ENCODE assay signal across 1 cellular context in the genomic region with DNA sequence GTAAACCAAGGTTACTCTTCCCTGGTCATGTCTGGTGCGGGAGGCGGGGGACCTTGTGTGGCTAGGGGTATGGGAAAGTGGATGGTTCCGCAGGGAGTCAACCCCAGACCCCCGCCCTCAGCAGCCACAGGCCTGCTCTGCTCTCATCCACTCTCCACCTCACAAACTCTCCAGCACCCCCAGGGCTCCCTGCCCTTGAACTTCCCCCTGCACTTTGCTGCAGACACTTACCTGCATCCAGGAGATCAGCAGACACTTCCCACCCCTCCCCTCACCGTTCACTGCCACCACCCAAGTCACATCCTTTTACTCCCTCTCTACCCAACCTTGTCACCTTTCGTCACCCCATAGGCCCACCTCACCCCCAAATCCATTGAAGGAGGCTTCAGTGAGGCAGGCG.
TF ChIP-seq lines count a peak whose summit lies in the region.

No MANE protein-coding gene starts in this region.

TF ChIP-seq in IMR-90, 13 proteins besides CTCF, POLR2A, EP300 and RAD21:
- TF ChIP-seq CHD1 (IDR thresholded peaks at IDR 0.05; ENCODE audit: low read depth, low read length) (no peak), SMC3 (IDR thresholded peaks at IDR 0.05; ENCODE audit: low read depth, low read length) (no peak), RFX5 (IDR thresholded peaks at IDR 0.05; ENCODE audit: low read depth, low read length) (no peak), MXI1 (IDR thresholded peaks at IDR 0.05; ENCODE audit: borderline replicate concordance, low read depth, low read length) (no peak), BHLHE40 (IDR thresholded peaks at IDR 0.05; ENCODE audit: low read depth, low read length) (no peak), MAFK (IDR thresholded peaks at IDR 0.05; ENCODE audit: low read depth, low read length) (no peak), RCOR1 (IDR thresholded peaks at IDR 0.05; ENCODE audit: insufficient replicate concordance, low read length) (no peak), NFE2L2 (IDR thresholded peaks at IDR 0.05; ENCODE audit: low read depth, low read length) (no peak), FOS (IDR thresholded peaks at IDR 0.05; ENCODE audit: low read depth, low read length) (no peak), CEBPB (IDR thresholded peaks at IDR 0.05; ENCODE audit: low read depth, low read length) (no peak), MAZ (IDR thresholded peaks at IDR 0.05; ENCODE audit: borderline replicate concordance, low read depth, low read length) (no peak)
- TF ChIP-seq, protein P1, sequence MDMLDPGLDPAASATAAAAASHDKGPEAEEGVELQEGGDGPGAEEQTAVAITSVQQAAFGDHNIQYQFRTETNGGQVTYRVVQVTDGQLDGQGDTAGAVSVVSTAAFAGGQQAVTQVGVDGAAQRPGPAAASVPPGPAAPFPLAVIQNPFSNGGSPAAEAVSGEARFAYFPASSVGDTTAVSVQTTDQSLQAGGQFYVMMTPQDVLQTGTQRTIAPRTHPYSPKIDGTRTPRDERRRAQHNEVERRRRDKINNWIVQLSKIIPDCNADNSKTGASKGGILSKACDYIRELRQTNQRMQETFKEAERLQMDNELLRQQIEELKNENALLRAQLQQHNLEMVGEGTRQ (IDR thresholded peaks at IDR 0.05; ENCODE audit: low read depth, low read length): no peak
- TF ChIP-seq, protein P2, sequence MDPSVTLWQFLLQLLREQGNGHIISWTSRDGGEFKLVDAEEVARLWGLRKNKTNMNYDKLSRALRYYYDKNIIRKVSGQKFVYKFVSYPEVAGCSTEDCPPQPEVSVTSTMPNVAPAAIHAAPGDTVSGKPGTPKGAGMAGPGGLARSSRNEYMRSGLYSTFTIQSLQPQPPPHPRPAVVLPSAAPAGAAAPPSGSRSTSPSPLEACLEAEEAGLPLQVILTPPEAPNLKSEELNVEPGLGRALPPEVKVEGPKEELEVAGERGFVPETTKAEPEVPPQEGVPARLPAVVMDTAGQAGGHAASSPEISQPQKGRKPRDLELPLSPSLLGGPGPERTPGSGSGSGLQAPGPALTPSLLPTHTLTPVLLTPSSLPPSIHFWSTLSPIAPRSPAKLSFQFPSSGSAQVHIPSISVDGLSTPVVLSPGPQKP (IDR thresholded peaks at IDR 0.05; ENCODE audit: borderline replicate concordance, low read depth, low read length): no peak
